In genomic region chr11:131246589-131247164, GRCh38 we compare ENCODE assay signal across 8 cellular contexts.
DNase-seq lines count a peak whose midpoint lies in the region; ATAC-seq and TF ChIP-seq lines count a peak whose summit lies in the region.

No MANE protein-coding gene starts in this region.

- ATAC-seq in GM21423 (IDR thresholded peaks at IDR 0.05; ENCODE audit: unreplicated experiment), result peak; percentile 53
- ATAC-seq in gastroesophageal sphincter, result no peak
- no peak for ATAC-seq in HG03457 (IDR thresholded peaks at IDR 0.05; ENCODE audit: unreplicated experiment)
- no peak for ATAC-seq in GM18868 (IDR thresholded peaks at IDR 0.05; ENCODE audit: unreplicated experiment)

- TF ChIP-seq EP300 in gastroesophageal sphincter (IDR thresholded peaks at IDR 0.05), result no peak

- H3K4me1 ChIP-seq in gastroesophageal sphincter, result peaks cover 0 to 11% (median 0%) of the 10 kb centered on the region in 3 donors

- WGBS in gastroesophageal sphincter (ENCODE audit: low coverage in 1 of 2), 2 donors, result 36 to 51% methylated on average over 3 to 12 of the region's 17 CpGs

- no peaks in the 10 kb centered on the region for H3K9me3 ChIP-seq in gastroesophageal sphincter

- no peaks in the 10 kb centered on the region for H3K36me3 ChIP-seq in gastroesophageal sphincter

- DNase-seq in NCI-H748 (lab: John Stamatoyannopoulos, UW; ENCODE audit: unreplicated experiment) (peak; percentile 79), foreskin fibroblast (no peak), pons (ENCODE audit: low spot score) (peak; percentile 77)
- no peak for DNase-seq in central memory CD4-positive, alpha-beta T cell

- H3K4me3 ChIP-seq in foreskin fibroblast (ENCODE audit: low read depth in 1 of 2, low read length in 2 of 2) (no peak overlapping the region), gastroesophageal sphincter (no peak overlapping the region)

- no peak for TF ChIP-seq POLR2A in gastroesophageal sphincter (IDR thresholded peaks at IDR 0.05)

- TF ChIP-seq CTCF in foreskin fibroblast (IDR thresholded peaks at IDR 0.05; ENCODE audit: low read depth, low read length) (peak; percentile 11), gastroesophageal sphincter (IDR thresholded peaks at IDR 0.05) (no peak)

- no peak overlapping the region for H3K27ac ChIP-seq in gastroesophageal sphincter

- peaks cover 5% of the 10 kb centered on the region for H3K27me3 ChIP-seq in gastroesophageal sphincter

Comparison
In these comparisons a context has a peak if more than half of its experiments do, and no peak if none do; other contexts are left out.
1. DNase-seq: peak in NCI-H748 (single experiment) and pons (single experiment); none in foreskin fibroblast (0 of 2) and central memory CD4-positive, alpha-beta T cell (single experiment).